18 cellular contexts compared by ENCODE assay signal in genomic region chr2:32904711-32905110, GRCh38. TPM values are rescaled to one million over a fixed set of nuclear protein-coding genes. Genes with fewer than 3 reads are reported as not detected.
DNase-seq lines count a peak whose midpoint lies in the region; ATAC-seq, FAIRE-seq and TF ChIP-seq lines count a peak whose summit lies in the region.
"Had no signal": no experiment of that assay in that cellular context is flagged by ENCODE, and none has a peak within 500 bp of the region (broad histone marks: within the 10 kb centered on the region; RNA-seq: fewer than 3 reads in every experiment).

No MANE protein-coding gene starts in this region.

- H4K20me1 ChIP-seq in Loucy (ENCODE audit: insufficient read depth, low read length, poor library complexity, severe bottlenecking) (no peaks in the 10 kb centered on the region), K562 (replicated peaks; ENCODE audit: control insufficient read depth, insufficient read depth, low read length) (no peaks in the 10 kb centered on the region)

- no peaks in the 10 kb centered on the region for H3K9me2 ChIP-seq in Loucy (replicated peaks; ENCODE audit: low read depth, low read length)

- TF ChIP-seq RAD21 in K562 (CRISPR knock-in tag; conservative IDR thresholded peaks at IDR 0.05 in 1 of 2, IDR thresholded peaks at IDR 0.05 in 1 of 2), result no peak

- no peak for TF ChIP-seq EP300 in K562 (IDR thresholded peaks at IDR 0.05; ENCODE audit: low read length)

- H3K4me3 Mint-ChIP-seq in nephron, result no peak overlapping the region

- intact Hi-C loops in K562 (cut with micrococcal nuclease), result no loop called here
- intact Hi-C loops in heart left ventricle (cut with DNase I), result no loop called here

- 16% methylated on average over 4 of the region's 4 CpGs for WGBS in K562 (ENCODE audit: insufficient coverage, low coverage, missing lambda C conversion rate)
- 79 to 94% (median 84%) methylated on average over 4 of the region's 4 CpGs for WGBS in heart left ventricle, 4 donors

- ATAC-seq in GM18502 (IDR thresholded peaks at IDR 0.05; ENCODE audit: poor library complexity, unreplicated experiment) (peak; percentile 27), K562 (peak; percentile 37), HG03432 (IDR thresholded peaks at IDR 0.05; ENCODE audit: unreplicated experiment) (no peak), heart left ventricle (no peak), HG02763 (IDR thresholded peaks at IDR 0.05; ENCODE audit: unreplicated experiment) (no peak)
- ATAC-seq: A549, Panc1, Right ventricle myocardium inferior had no signal

- H3K9me3 ChIP-seq in Loucy (ENCODE audit: insufficient read depth, low read depth, low read length), result no peaks in the 10 kb centered on the region
- H3K9me3 ChIP-seq in K562 (replicated peaks; ENCODE audit: control insufficient read depth, insufficient read depth, low read depth, low read length), result no peaks in the 10 kb centered on the region
- H3K9me3 ChIP-seq in heart left ventricle, result peaks cover 0 to 4% (median 0%) of the 10 kb centered on the region in 12 donors
- H3K9me3 ChIP-seq: A549 had no signal

- peak; percentile 29 for FAIRE-seq in K562 (lab: Jason Lieb, UNC)
- FAIRE-seq: A549 had no signal

- H3K79me2 ChIP-seq in Loucy (ENCODE audit: insufficient read depth, low read length) (no peaks in the 10 kb centered on the region), K562 (ENCODE audit: control insufficient read depth, insufficient read depth, low read length) (no peaks in the 10 kb centered on the region)

- H3K4me3 ChIP-seq in Loucy (ENCODE audit: low read length, poor library complexity, severe bottlenecking) (no peak overlapping the region), K562 (no peak overlapping the region), heart left ventricle (no peak overlapping the region)
- H3K4me3 ChIP-seq: A549 had no signal

- CTCF ChIA-PET in K562 (lab: Yijun Ruan, JAX; ENCODE audit: low intra/inter-chr PET ratio), result no interaction called here

- no peaks in the 10 kb centered on the region for H3F3A ChIP-seq in Loucy (ENCODE audit: low read depth)

- TF ChIP-seq CTCF in Loucy (conservative IDR thresholded peaks at IDR 0.05; ENCODE audit: low read length) (no peak), K562 (IDR thresholded peaks at IDR 0.05 in 2 of 3, conservative IDR thresholded peaks at IDR 0.05 in 1 of 3; ENCODE audit: insufficient read depth in 2 of 3, low read depth in 1 of 3, low read length in 3 of 3) (no peak), nephron (IDR thresholded peaks at IDR 0.05; ENCODE audit: unreplicated experiment in 3 of 3) (no peak), heart left ventricle (IDR thresholded peaks at IDR 0.05) (no peak)

- H3K27ac ChIP-seq in K562 (ENCODE audit: extremely low read depth, low read depth, low read length) (no peak overlapping the region), heart left ventricle (no peak overlapping the region)
- H3K27ac ChIP-seq: A549, C4-2B had no signal

- H3K9me3 Mint-ChIP-seq in nephron, result peaks cover 6% of the 10 kb centered on the region

- DNase-seq in K562 (ENCODE audit: extremely low read depth in 1 of 4, low spot score in 3 of 4) (no peak), heart left ventricle (no peak), mucosa of gallbladder (ENCODE audit: low spot score) (no peak)
- DNase-seq: EL, Kasumi-1, NCI-H1105 treated with DMSO at 0.1 percent for 48 hours, NCI-H1694 treated with DMSO at 0.1 percent for 48 hours, NCI-H2171, NCI-H446 had no signal

- H2AFZ ChIP-seq in Loucy (ENCODE audit: low read length) (peak overlapping the region; percentile 40; the same call in 1 of the 2 replicates), K562 (ENCODE audit: low read depth, low read length) (peak overlapping the region; percentile 42; the same call in 1 of the 2 replicates)

- peaks cover 3% of the 10 kb centered on the region for H3K27me3 Mint-ChIP-seq in nephron (ENCODE audit: low read depth)

- peaks cover 30% of the 10 kb centered on the region for H3K4me1 Mint-ChIP-seq in nephron

- H3K4me2 ChIP-seq in Loucy (ENCODE audit: low read depth, low read length, poor library complexity, severe bottlenecking), result no peak overlapping the region
- peak overlapping the region; percentile 23; the same call in 1 of the 2 replicates for H3K4me2 ChIP-seq in K562 (ENCODE audit: insufficient read depth, low read length)
- H3K4me2 ChIP-seq: A549 had no signal

- H3K4me1 ChIP-seq in Loucy (ENCODE audit: insufficient read depth, low read length, poor library complexity, severe bottlenecking) (no peaks in the 10 kb centered on the region), K562 (replicated peaks in 1 of 2; ENCODE audit: control insufficient read depth in 2 of 2, insufficient read depth in 2 of 2, low read length in 2 of 2) (peaks cover 3 to 8% of the 10 kb centered on the region in 2 experiments; a peak in 3 of 5 replicates), heart left ventricle (no peaks in the 10 kb centered on the region)
- H3K4me1 ChIP-seq: A549 had no signal

- no peaks in the 10 kb centered on the region for H3K36me3 Mint-ChIP-seq in nephron (ENCODE audit: low read depth)

- POLR2A ChIA-PET in K562 (lab: Yijun Ruan, JAX), result interaction anchor here (1.5 kb wide), 1 partner anchor 9 kb away, joined by 3 read pairs; no protein-coding TSS in a partner anchor

- H3K9me1 ChIP-seq in K562 (ENCODE audit: control insufficient read depth, insufficient read depth, low read length), result no peaks in the 10 kb centered on the region

- H3K36me3 ChIP-seq in Loucy (ENCODE audit: insufficient read depth, low read length) (no peaks in the 10 kb centered on the region), K562 (ENCODE audit: control insufficient read depth, insufficient read depth, low read length) (no peaks in the 10 kb centered on the region), heart left ventricle (no peaks in the 10 kb centered on the region)

- BruUV-seq in K562 (replicated peaks; lab: Mats Ljungman, UMichigan), result no TSS peak

- no peak overlapping the region for H3K9ac ChIP-seq in Loucy (ENCODE audit: low read depth, low read length, poor library complexity, severe bottlenecking)
- H3K9ac ChIP-seq in K562 (ENCODE audit: insufficient read depth in 1 of 2, low read depth in 2 of 2, low read length in 2 of 2), result no peak overlapping the region

- peak overlapping the region in 2 of 3 experiments; percentile 30 to 54 for H3K27ac Mint-ChIP-seq in nephron

- H3K27me3 ChIP-seq in Loucy (ENCODE audit: insufficient read depth, low read length, poor library complexity, severe bottlenecking) (no peaks in the 10 kb centered on the region), K562 (ENCODE audit: control insufficient read depth in 2 of 2, insufficient read depth in 2 of 2, low read length in 2 of 2) (peaks cover 3 to 21% of the 10 kb centered on the region in 2 experiments; a peak in 3 of 5 replicates), heart left ventricle (no peaks in the 10 kb centered on the region)

- in situ Hi-C loops in K562 (cut with MboI), result no loop called here

- TF ChIP-seq POLR2A in K562 (conservative IDR thresholded peaks at IDR 0.05) (no peak), heart left ventricle (IDR thresholded peaks at IDR 0.05) (no peak)

TF ChIP-seq in K562, 482 proteins besides CTCF, POLR2A, EP300 and RAD21:
- TF ChIP-seq MTA3 (IDR thresholded peaks at IDR 0.05; ENCODE audit: borderline replicate concordance) (no peak), ZNF76 (CRISPR knock-in tag; IDR thresholded peaks at IDR 0.05; ENCODE audit: borderline replicate concordance) (no peak), CREM (IDR thresholded peaks at IDR 0.05; ENCODE audit: low read depth) (no peak), E2F6 (IDR thresholded peaks at IDR 0.05; ENCODE audit: borderline replicate concordance in 1 of 2, extremely low read depth in 1 of 2, insufficient read depth in 1 of 2, insufficient read length in 1 of 2, low read depth in 1 of 2, low read length in 1 of 2, poor library complexity in 1 of 2, severe bottlenecking in 1 of 2) (peak in 1 of 2 experiments; percentile 21)

RNA-seq across cellular contexts. Expression of gene LTBP1, which starts 42.0 kb away (rescaled TPM):
- total RNA-seq in K562 (2011; cell fraction: chromatin; rRNA removed; ENCODE audit: low replicate concordance), result 48.1 and 65.2 TPM in 2 replicates
- total RNA-seq in K562 (2011; cell fraction: nucleolus; rRNA removed), result 41.1 and 45.5 TPM in 2 replicates
- total RNA-seq in K562 (2011; cell fraction: nucleoplasm; rRNA removed), result 41.8 and 50.5 TPM in 2 replicates
- 8.2 and 10.4 TPM in 2 replicates for total RNA-seq in K562 (2014; rRNA removed)
- total RNA-seq in K562 (2014; rRNA removed; fragmentation: Illumina TruSeq; extraction: Trizol), result 7.9 and 8.5 TPM in 2 replicates
- 3.6 and 3.8 TPM in 2 replicates for total RNA-seq in K562 (2015; rRNA removed; fragmentation: Illumina TruSeq; extraction: Trizol)
- total RNA-seq in K562 (2021), result 12.8 and 13.6 TPM in 2 replicates
- polyA plus RNA-seq in K562 (2011; rRNA removed), result 12.2 and 16.4 TPM in 2 replicates
- polyA plus RNA-seq in K562 (2011; cell fraction: cytosol; rRNA removed), result 11.4 and 13.9 TPM in 2 replicates
- 9.9 and 15.8 TPM in 2 replicates for polyA plus RNA-seq in K562 (2011; cell fraction: nucleus; rRNA removed)
- 6.6 and 7.6 TPM in 2 replicates for polyA plus RNA-seq in K562 (2012)
- polyA plus RNA-seq in K562 (2014; fragmentation: Illumina TruSeq; extraction: Trizol), result 9.7 and 12.0 TPM in 2 replicates
- 1 to 10 TPM; 4.3 to 5.2 TPM for polyA plus RNA-seq in K562 (2014; fragmentation: Nextera tagmentation; extraction: Ambion mirVana)
- polyA plus RNA-seq in K562 (2014; rRNA removed), result 6.7 and 7.0 TPM in 2 replicates
- 39.9 and 55.1 TPM in 2 replicates for polyA minus RNA-seq in K562 (2011; rRNA and poly(A)+ RNA removed)
- 19.4 and 29.2 TPM in 2 replicates for polyA minus RNA-seq in K562 (2011; cell fraction: cytosol; rRNA and poly(A)+ RNA removed)
- 15.8 and 17.2 TPM in 2 replicates for polyA minus RNA-seq in K562 (2011; cell fraction: nucleus; rRNA and poly(A)+ RNA removed)
- 100 to 1,000 TPM in 6 of 9 donors, 10 to 100 TPM in 3; 63.4 to 150 (median 103) TPM for total RNA-seq in heart left ventricle
- 10 to 100 TPM; 23.5 to 50.1 TPM for polyA plus RNA-seq in heart left ventricle
- 205 TPM for total RNA-seq in mucosa of gallbladder

Comparison
In these comparisons a context has a peak if more than half of its experiments do, and no peak if none do; other contexts are left out.
1. ATAC-seq: peak in GM18502 (single experiment) and K562 (single experiment); none in HG03432 (single experiment), heart left ventricle (0 of 4) and HG02763 (single experiment).